In the genomic region with DNA sequence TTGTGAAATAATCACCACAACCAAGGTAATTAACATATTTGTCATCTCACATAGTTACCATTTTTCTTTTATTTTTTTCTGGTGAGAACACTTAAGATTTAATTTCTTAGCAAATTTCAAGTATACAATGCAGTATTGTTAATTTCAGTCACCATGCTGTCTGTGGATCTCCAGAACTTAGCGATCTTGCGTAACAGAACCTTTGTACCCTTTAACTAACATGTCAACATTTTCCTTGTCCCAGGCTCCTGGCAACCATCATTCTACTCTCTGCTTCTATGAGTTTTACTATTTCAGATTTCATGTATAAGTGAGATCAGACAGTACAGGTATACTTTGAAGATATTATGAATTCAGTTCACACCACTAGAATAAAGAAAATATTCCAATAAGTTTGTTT, we compare ENCODE assay signal across 23 cellular contexts.
"Had no signal": no experiment of that assay in that cellular context is flagged by ENCODE, and none has a peak within 500 bp of the region (broad histone marks: within the 10 kb centered on the region; RNA-seq: fewer than 3 reads in every experiment).

No MANE protein-coding gene starts in this region.

- FAIRE-seq: endothelial cell of umbilical vein had no signal

- H3K4me3 ChIP-seq: coronary artery, esophagus muscularis mucosa, gastroesophageal sphincter, heart left ventricle, neural progenitor cell, prostate gland, skin epidermis, suprapubic skin, transverse colon, upper lobe of right lung, uterus had no signal

- ATAC-seq: foreskin keratinocyte; gastroesophageal sphincter; heart left ventricle; naive thymus-derived CD4-positive, alpha-beta T cell; right cardiac atrium; stimulated activated naive B cell treated with anti-CD40 and anti-IgM and Interleukin-4, amounts not matched to agents 10 μg/mL and 1 μg/mL and 100 μg/mL, for 72 hours; upper lobe of right lung had no signal

- H3K36me3 ChIP-seq: esophagus muscularis mucosa, gastroesophageal sphincter, heart left ventricle, neural progenitor cell, prostate gland, suprapubic skin, transverse colon, upper lobe of right lung, uterus had no signal

- H3K9ac ChIP-seq: neural progenitor cell had no signal

- H3K4me2 ChIP-seq: neural progenitor cell had no signal

- H2AFZ ChIP-seq: neural progenitor cell had no signal

- H3K27me3 ChIP-seq: esophagus muscularis mucosa, foreskin keratinocyte, gastroesophageal sphincter, heart left ventricle, neural progenitor cell, suprapubic skin, transverse colon, upper lobe of right lung, uterus had no signal

- H3K27ac ChIP-seq: coronary artery, esophagus muscularis mucosa, foreskin keratinocyte, gastroesophageal sphincter, heart left ventricle, neural progenitor cell, prostate gland, skin epidermis, suprapubic skin, transverse colon, upper lobe of right lung, uterus had no signal

- H3K9me3 ChIP-seq: esophagus muscularis mucosa, prostate gland, suprapubic skin, transverse colon, upper lobe of right lung, uterus had no signal

- H3K4me1 ChIP-seq: esophagus muscularis mucosa, foreskin keratinocyte, gastroesophageal sphincter, heart left ventricle, neural progenitor cell, prostate gland, suprapubic skin, upper lobe of right lung, uterus had no signal

- DNase-seq: dermis blood vessel endothelial cell; effector memory CD4-positive, alpha-beta T cell; foreskin keratinocyte; heart left ventricle; hippocampal formation; islet precursor cell; mesenchymal stem cell; naive thymus-derived CD4-positive, alpha-beta T cell; right cardiac atrium; stimulated activated CD4-positive, alpha-beta T cell treated with anti-CD3 and anti-CD28 coated beads, Interleukin-15, amount 100 ng/mL, for 24 hours; stimulated activated CD4-positive, alpha-beta T cell treated with anti-CD3 and anti-CD28 coated beads, Interleukin-2, amount 100 ng/mL, for 48 hours; stimulated activated naive B cell treated with anti-CD40 and anti-IgM and Interleukin-4, amounts not matched to agents 10 μg/mL and 1 μg/mL and 100 μg/mL, for 72 hours; transverse colon; upper lobe of right lung; uterus had no signal
